ENCODE assay signal across 2 cellular contexts in the genomic region with DNA sequence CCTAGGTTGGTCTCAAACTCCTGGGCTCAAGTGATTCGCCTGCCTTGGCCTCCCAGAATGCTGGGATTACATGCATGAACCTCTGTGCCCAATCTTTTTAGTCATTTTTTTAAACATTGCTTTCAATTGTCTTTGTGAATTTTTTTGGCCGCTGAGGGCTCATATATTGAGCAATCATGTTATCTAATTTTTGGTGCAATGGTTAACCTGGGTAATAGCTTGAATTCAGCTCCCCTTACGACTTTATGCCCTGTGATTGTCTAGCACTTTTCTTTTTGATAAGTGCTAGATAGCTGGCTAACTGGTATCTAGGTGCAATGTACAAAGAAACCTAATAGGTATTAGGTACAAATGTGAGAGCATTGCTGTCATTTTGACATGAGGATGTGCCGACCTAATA.
A peak's percentile ranks its signal among the peaks of the same experiment; 100 is the strongest.
TF ChIP-seq lines count a peak whose summit lies in the region.

No MANE protein-coding gene starts in this region.

TF ChIP-seq in K562, 482 proteins besides CTCF, POLR2A, EP300 and RAD21 (continues in another document):
- no peak for TF ChIP-seq GTF2F1 (IDR thresholded peaks at IDR 0.05; ENCODE audit: low read depth, low read length)
- peak; percentile 78 for TF ChIP-seq CEBPB (tag; IDR thresholded peaks at IDR 0.05)
- TF ChIP-seq WHSC1 (IDR thresholded peaks at IDR 0.05; ENCODE audit: low read length) = no peak
- TF ChIP-seq SMAD4 (CRISPR knock-in tag; conservative IDR thresholded peaks at IDR 0.05) = no peak
- no peak for TF ChIP-seq TAF1 (IDR thresholded peaks at IDR 0.05; ENCODE audit: control insufficient read depth, extremely low read depth, insufficient read depth, low read length, severe bottlenecking)
- no peak for TF ChIP-seq SMARCC2 (IDR thresholded peaks at IDR 0.05; ENCODE audit: low read depth)
- TF ChIP-seq FOXK1 (CRISPR knock-in tag; IDR thresholded peaks at IDR 0.05; ENCODE audit: borderline replicate concordance) = no peak
- TF ChIP-seq, protein P1, sequence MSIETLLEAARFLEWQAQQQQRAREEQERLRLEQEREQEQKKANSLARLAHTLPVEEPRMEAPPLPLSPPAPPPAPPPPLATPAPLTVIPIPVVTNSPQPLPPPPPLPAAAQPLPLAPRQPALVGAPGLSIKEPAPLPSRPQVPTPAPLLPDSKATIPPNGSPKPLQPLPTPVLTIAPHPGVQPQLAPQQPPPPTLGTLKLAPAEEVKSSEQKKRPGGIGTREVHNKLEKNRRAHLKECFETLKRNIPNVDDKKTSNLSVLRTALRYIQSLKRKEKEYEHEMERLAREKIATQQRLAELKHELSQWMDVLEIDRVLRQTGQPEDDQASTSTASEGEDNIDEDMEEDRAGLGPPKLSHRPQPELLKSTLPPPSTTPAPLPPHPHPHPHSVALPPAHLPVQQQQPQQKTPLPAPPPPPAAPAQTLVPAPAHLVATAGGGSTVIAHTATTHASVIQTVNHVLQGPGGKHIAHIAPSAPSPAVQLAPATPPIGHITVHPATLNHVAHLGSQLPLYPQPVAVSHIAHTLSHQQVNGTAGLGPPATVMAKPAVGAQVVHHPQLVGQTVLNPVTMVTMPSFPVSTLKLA (conservative IDR thresholded peaks at IDR 0.05) = no peak
- TF ChIP-seq, protein P2, sequence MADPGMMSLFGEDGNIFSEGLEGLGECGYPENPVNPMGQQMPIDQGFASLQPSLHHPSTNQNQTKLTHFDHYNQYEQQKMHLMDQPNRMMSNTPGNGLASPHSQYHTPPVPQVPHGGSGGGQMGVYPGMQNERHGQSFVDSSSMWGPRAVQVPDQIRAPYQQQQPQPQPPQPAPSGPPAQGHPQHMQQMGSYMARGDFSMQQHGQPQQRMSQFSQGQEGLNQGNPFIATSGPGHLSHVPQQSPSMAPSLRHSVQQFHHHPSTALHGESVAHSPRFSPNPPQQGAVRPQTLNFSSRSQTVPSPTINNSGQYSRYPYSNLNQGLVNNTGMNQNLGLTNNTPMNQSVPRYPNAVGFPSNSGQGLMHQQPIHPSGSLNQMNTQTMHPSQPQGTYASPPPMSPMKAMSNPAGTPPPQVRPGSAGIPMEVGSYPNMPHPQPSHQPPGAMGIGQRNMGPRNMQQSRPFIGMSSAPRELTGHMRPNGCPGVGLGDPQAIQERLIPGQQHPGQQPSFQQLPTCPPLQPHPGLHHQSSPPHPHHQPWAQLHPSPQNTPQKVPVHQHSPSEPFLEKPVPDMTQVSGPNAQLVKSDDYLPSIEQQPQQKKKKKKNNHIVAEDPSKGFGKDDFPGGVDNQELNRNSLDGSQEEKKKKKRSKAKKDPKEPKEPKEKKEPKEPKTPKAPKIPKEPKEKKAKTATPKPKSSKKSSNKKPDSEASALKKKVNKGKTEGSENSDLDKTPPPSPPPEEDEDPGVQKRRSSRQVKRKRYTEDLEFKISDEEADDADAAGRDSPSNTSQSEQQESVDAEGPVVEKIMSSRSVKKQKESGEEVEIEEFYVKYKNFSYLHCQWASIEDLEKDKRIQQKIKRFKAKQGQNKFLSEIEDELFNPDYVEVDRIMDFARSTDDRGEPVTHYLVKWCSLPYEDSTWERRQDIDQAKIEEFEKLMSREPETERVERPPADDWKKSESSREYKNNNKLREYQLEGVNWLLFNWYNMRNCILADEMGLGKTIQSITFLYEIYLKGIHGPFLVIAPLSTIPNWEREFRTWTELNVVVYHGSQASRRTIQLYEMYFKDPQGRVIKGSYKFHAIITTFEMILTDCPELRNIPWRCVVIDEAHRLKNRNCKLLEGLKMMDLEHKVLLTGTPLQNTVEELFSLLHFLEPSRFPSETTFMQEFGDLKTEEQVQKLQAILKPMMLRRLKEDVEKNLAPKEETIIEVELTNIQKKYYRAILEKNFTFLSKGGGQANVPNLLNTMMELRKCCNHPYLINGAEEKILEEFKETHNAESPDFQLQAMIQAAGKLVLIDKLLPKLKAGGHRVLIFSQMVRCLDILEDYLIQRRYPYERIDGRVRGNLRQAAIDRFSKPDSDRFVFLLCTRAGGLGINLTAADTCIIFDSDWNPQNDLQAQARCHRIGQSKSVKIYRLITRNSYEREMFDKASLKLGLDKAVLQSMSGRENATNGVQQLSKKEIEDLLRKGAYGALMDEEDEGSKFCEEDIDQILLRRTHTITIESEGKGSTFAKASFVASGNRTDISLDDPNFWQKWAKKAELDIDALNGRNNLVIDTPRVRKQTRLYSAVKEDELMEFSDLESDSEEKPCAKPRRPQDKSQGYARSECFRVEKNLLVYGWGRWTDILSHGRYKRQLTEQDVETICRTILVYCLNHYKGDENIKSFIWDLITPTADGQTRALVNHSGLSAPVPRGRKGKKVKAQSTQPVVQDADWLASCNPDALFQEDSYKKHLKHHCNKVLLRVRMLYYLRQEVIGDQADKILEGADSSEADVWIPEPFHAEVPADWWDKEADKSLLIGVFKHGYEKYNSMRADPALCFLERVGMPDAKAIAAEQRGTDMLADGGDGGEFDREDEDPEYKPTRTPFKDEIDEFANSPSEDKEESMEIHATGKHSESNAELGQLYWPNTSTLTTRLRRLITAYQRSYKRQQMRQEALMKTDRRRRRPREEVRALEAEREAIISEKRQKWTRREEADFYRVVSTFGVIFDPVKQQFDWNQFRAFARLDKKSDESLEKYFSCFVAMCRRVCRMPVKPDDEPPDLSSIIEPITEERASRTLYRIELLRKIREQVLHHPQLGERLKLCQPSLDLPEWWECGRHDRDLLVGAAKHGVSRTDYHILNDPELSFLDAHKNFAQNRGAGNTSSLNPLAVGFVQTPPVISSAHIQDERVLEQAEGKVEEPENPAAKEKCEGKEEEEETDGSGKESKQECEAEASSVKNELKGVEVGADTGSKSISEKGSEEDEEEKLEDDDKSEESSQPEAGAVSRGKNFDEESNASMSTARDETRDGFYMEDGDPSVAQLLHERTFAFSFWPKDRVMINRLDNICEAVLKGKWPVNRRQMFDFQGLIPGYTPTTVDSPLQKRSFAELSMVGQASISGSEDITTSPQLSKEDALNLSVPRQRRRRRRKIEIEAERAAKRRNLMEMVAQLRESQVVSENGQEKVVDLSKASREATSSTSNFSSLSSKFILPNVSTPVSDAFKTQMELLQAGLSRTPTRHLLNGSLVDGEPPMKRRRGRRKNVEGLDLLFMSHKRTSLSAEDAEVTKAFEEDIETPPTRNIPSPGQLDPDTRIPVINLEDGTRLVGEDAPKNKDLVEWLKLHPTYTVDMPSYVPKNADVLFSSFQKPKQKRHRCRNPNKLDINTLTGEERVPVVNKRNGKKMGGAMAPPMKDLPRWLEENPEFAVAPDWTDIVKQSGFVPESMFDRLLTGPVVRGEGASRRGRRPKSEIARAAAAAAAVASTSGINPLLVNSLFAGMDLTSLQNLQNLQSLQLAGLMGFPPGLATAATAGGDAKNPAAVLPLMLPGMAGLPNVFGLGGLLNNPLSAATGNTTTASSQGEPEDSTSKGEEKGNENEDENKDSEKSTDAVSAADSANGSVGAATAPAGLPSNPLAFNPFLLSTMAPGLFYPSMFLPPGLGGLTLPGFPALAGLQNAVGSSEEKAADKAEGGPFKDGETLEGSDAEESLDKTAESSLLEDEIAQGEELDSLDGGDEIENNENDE (IDR thresholded peaks at IDR 0.05; ENCODE audit: low read depth, low read length) = no peak
- TF ChIP-seq CEBPG (CRISPR knock-in tag; IDR thresholded peaks at IDR 0.05) = no peak
- peak; percentile 54 to 56 for TF ChIP-seq CEBPG (tag; conservative IDR thresholded peaks at IDR 0.05 in 1 of 2, IDR thresholded peaks at IDR 0.05 in 1 of 2)

TF ChIP-seq in liver, 16 proteins besides CTCF, POLR2A, EP300 and RAD21:
- TF ChIP-seq, protein P3, sequence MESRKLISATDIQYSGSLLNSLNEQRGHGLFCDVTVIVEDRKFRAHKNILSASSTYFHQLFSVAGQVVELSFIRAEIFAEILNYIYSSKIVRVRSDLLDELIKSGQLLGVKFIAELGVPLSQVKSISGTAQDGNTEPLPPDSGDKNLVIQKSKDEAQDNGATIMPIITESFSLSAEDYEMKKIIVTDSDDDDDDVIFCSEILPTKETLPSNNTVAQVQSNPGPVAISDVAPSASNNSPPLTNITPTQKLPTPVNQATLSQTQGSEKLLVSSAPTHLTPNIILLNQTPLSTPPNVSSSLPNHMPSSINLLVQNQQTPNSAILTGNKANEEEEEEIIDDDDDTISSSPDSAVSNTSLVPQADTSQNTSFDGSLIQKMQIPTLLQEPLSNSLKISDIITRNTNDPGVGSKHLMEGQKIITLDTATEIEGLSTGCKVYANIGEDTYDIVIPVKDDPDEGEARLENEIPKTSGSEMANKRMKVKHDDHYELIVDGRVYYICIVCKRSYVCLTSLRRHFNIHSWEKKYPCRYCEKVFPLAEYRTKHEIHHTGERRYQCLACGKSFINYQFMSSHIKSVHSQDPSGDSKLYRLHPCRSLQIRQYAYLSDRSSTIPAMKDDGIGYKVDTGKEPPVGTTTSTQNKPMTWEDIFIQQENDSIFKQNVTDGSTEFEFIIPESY (IDR thresholded peaks at IDR 0.05) = peak; percentile 36
- TF ChIP-seq RXRA (IDR thresholded peaks at IDR 0.05) (peak; percentile 34 to 64), ATF3 (IDR thresholded peaks at IDR 0.05) (no peak), HNF4A (conservative IDR thresholded peaks at IDR 0.05) (peak; percentile 35 to 65), YY1 (IDR thresholded peaks at IDR 0.05) (peak; percentile 60), FOXA1 (IDR thresholded peaks at IDR 0.05) (no peak), TAF1 (conservative IDR thresholded peaks at IDR 0.05) (peak; percentile 17), NR2F2 (IDR thresholded peaks at IDR 0.05) (no peak), SP1 (IDR thresholded peaks at IDR 0.05) (peak; percentile 38), JUND (IDR thresholded peaks at IDR 0.05) (peak in 1 of 2 donors; percentile 13)
